In the genomic region with DNA sequence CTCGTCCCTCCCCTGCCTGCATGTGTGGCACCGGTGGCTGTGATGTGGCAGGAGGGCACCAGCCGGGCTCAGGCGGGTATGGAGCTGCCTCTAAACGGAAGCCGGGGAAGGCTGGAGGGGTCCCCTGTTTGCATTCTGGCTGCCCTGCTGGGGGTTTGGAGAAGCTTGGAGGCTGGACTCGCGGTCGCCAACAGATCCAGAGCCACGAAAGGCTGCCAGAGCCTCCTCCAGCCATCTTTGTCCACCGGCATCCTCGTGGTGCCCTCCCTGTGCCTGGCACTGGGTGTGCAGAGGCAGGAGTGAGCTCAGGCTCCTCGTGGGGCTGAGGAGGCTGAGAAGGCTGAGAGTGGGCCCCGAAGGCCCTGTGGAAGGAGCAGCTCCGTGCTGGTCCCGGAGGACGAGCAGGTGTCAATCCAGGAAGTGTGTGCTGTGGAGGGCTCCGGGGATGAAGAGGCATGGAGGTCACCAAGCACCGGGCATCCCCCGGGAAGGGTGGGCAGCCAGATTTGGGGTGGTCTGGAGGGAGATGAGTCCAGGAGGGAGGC, we compare ENCODE assay signal across 10 cellular contexts. TPM values are rescaled to one million over a fixed set of nuclear protein-coding genes. Genes with fewer than 3 reads are reported as not detected.
DNase-seq lines count a peak whose midpoint lies in the region; ATAC-seq and TF ChIP-seq lines count a peak whose summit lies in the region.
"Had no signal": no experiment of that assay in that cellular context is flagged by ENCODE, and none has a peak within 500 bp of the region (broad histone marks: within the 10 kb centered on the region; RNA-seq: fewer than 3 reads in every experiment).

No MANE protein-coding gene starts in this region.

- no peak overlapping the region for H3K4ac ChIP-seq in H9 (ENCODE audit: low read depth, low read length)

- H3K27ac ChIP-seq in H9 (ENCODE audit: insufficient read length, low read depth, low read length) (no peak overlapping the region), subcutaneous abdominal adipose tissue (ENCODE audit: low read depth, low read length) (no peak overlapping the region)
- H3K27ac ChIP-seq: thyroid gland had no signal

- H2BK20ac ChIP-seq in H9 (ENCODE audit: low read depth, low read length, poor library complexity, severe bottlenecking), result no peak overlapping the region

- peaks cover 13 to 28% of the 10 kb centered on the region in 2 experiments for H3K4me1 Mint-ChIP-seq in H9

- H3K4me3 Mint-ChIP-seq in H9, result peak overlapping the region in 1 of 2 experiments; percentile 14; a peak in 2 of 5 replicates

- H3K27me3 ChIP-seq in H9 (ENCODE audit: insufficient read depth, low read length), result no peaks in the 10 kb centered on the region; the same call in 1 of the 2 replicates
- no peaks in the 10 kb centered on the region for H3K27me3 ChIP-seq in subcutaneous abdominal adipose tissue (ENCODE audit: control insufficient read depth in 5 of 5, insufficient read depth in 4 of 5, low read length in 5 of 5)
- H3K27me3 ChIP-seq: thyroid gland had no signal

- H4K8ac ChIP-seq in H9 (replicated peaks; ENCODE audit: insufficient read length, low read depth, low read length), result no peak overlapping the region

- peaks cover 3% of the 10 kb centered on the region for H4K20me1 ChIP-seq in H9 (ENCODE audit: control insufficient read depth, insufficient read depth, insufficient read length)

- H3T11ph ChIP-seq in H9 (ENCODE audit: low read length), result no peak overlapping the region

- H3K4me2 ChIP-seq in H9 (ENCODE audit: insufficient read depth, insufficient read length, low read length), result peak overlapping the region; percentile 15

- no peaks in the 10 kb centered on the region for H3K36me3 ChIP-seq in subcutaneous abdominal adipose tissue (ENCODE audit: control insufficient read depth in 5 of 5, insufficient read depth in 5 of 5, low read length in 5 of 5)
- H3K36me3 ChIP-seq: thyroid gland had no signal

- H3K56ac ChIP-seq in H9 (ENCODE audit: insufficient read length, low read depth, low read length), result no peak overlapping the region

- H3K27ac Mint-ChIP-seq in H9, result peak overlapping the region in 1 of 3 experiments; percentile 35; a peak in 1 of 7 replicates

- no peak overlapping the region for H4K91ac ChIP-seq in H9 (ENCODE audit: insufficient read length, low read depth, low read length)

- H3K9ac ChIP-seq in H9 (ENCODE audit: extremely low read depth, insufficient read length, low read length) (no peak overlapping the region), subcutaneous abdominal adipose tissue (ENCODE audit: low read length in 5 of 5) (peak overlapping the region in 1 of 5 donors; percentile 74)

- TF ChIP-seq CTCF in H9 (conservative IDR thresholded peaks at IDR 0.05) (no peak), choroid plexus epithelial cell (conservative IDR thresholded peaks at IDR 0.05; ENCODE audit: low read depth, low read length) (no peak)

- H3K4me3 ChIP-seq in choroid plexus epithelial cell (ENCODE audit: low read depth, low read length), result peak overlapping the region; percentile 95
- H3K4me3 ChIP-seq in subcutaneous abdominal adipose tissue (ENCODE audit: low read depth in 1 of 5, low read length in 5 of 5), result peak overlapping the region in 4 of 5 donors; percentile 74 to 89 (median 82)

- peaks cover 9% of the 10 kb centered on the region for H3K23me2 ChIP-seq in H9 (ENCODE audit: insufficient read length, low read depth, low read length, poor library complexity, severe bottlenecking)

- H2BK120ac ChIP-seq in H9 (ENCODE audit: low read depth, low read length, poor library complexity, severe bottlenecking), result no peak overlapping the region

- no peaks in the 10 kb centered on the region for H3K9me3 Mint-ChIP-seq in H9

- no peaks in the 10 kb centered on the region for H3K79me1 ChIP-seq in H9 (ENCODE audit: insufficient read depth, low read depth, low read length, poor library complexity, severe bottlenecking)

- no peak overlapping the region for H3K14ac ChIP-seq in H9 (ENCODE audit: insufficient read depth, low read length)

- H2AK5ac ChIP-seq in H9 (ENCODE audit: insufficient read length, low read length), result no peak overlapping the region

- H3K9me3 ChIP-seq in H9 (ENCODE audit: control insufficient read depth, low read depth, low read length) (no peaks in the 10 kb centered on the region), subcutaneous abdominal adipose tissue (ENCODE audit: control insufficient read depth in 5 of 5, low read length in 5 of 5) (no peaks in the 10 kb centered on the region)
- H3K9me3 ChIP-seq: thyroid gland had no signal

- no CpG with 5 or more reads among the region's 20 CpGs for WGBS in H9 (ENCODE audit: extremely low coverage, insufficient read length, low lambda C conversion rate)

- no peaks in the 10 kb centered on the region for H3K36me3 Mint-ChIP-seq in H9 (ENCODE audit: insufficient read depth in 1 of 3, low read depth in 3 of 3)

- no peak overlapping the region for H2AFZ ChIP-seq in H9 (ENCODE audit: low read length)

- H2BK5ac ChIP-seq in H9 (ENCODE audit: insufficient read length, low read length), result no peak overlapping the region

- H3K23ac ChIP-seq in H9 (ENCODE audit: insufficient read length, low read depth, low read length), result no peak overlapping the region

- H3K4me1 ChIP-seq in H9 (ENCODE audit: insufficient read depth, low read length) (no peaks in the 10 kb centered on the region), subcutaneous abdominal adipose tissue (ENCODE audit: control insufficient read depth in 5 of 5, insufficient read depth in 5 of 5, low read length in 5 of 5) (peaks cover 0 to 28% (median 22%) of the 10 kb centered on the region in 5 donors)

- DNase-seq in H9, result no peak
- DNase-seq in choroid plexus epithelial cell (ENCODE audit: low read depth), result no peak
- DNase-seq in mesenteric fat pad (ENCODE audit: low spot score), result peak; percentile 82
- DNase-seq in DMS153 treated with DMSO at 0.1 percent for 48 hours (lab: John Stamatoyannopoulos, UW; ENCODE audit: unreplicated experiment), result no peak
- no peak for DNase-seq in NCI-H2029 (lab: John Stamatoyannopoulos, UW)
- DNase-seq: DND-41, NCI-H1436, thyroid gland had no signal

- peaks cover 50% of the 10 kb centered on the region for H3K27me3 Mint-ChIP-seq in H9 (ENCODE audit: low read depth)

- no peak overlapping the region for H3K18ac ChIP-seq in H9 (ENCODE audit: insufficient read length, low read depth, low read length)

- no peaks in the 10 kb centered on the region for H3K79me2 ChIP-seq in H9 (ENCODE audit: insufficient read depth, low read length)

- no peak overlapping the region for H2BK12ac ChIP-seq in H9 (ENCODE audit: insufficient read length, low read depth, low read length)

- no peak overlapping the region for H4K5ac ChIP-seq in H9 (ENCODE audit: insufficient read length, low read depth, low read length)

- ATAC-seq in HG03025 (IDR thresholded peaks at IDR 0.05; ENCODE audit: low FRiP score, unreplicated experiment), result no peak

- no peak overlapping the region for H2BK15ac ChIP-seq in H9 (ENCODE audit: low read depth, low read length)

RNA-seq across cellular contexts. Expression of a gene that starts 0.9 kb away (rescaled TPM):
- total RNA-seq in H9 (2021), result 7.2 and 7.3 TPM in 2 replicates
- total RNA-seq in mesenteric fat pad, result 19.0 TPM

RNA-seq across cellular contexts. Expression of a gene that starts 13.8 kb away (rescaled TPM):
- total RNA-seq in H9 (2021), result 0.88 and 0.92 TPM in 2 replicates
- total RNA-seq in mesenteric fat pad, result not detected
- total RNA-seq: thyroid gland had no signal

RNA-seq across cellular contexts. Expression of a gene that starts 37.3 kb away (rescaled TPM):
- total RNA-seq in H9 (2021), result 529 and 538 TPM in 2 replicates
- 280 TPM for total RNA-seq in mesenteric fat pad
